ENCODE assay signal across 10 cellular contexts in genomic region chr9:127809002-127809561, GRCh38. TPM values are rescaled to one million over a fixed set of nuclear protein-coding genes. Genes with fewer than 3 reads are reported as not detected.
A peak's percentile ranks its signal among the peaks of the same experiment; 100 is the strongest.
DNase-seq lines count a peak whose midpoint lies in the region; ATAC-seq and TF ChIP-seq lines count a peak whose summit lies in the region.
"Had no signal": no experiment of that assay in that cellular context is flagged by ENCODE, and none has a peak within 500 bp of the region (broad histone marks: within the 10 kb centered on the region; RNA-seq: fewer than 3 reads in every experiment).

No MANE protein-coding gene starts in this region.

- ATAC-seq in Right ventricle myocardium inferior (no peak), HG02763 (IDR thresholded peaks at IDR 0.05; ENCODE audit: unreplicated experiment) (no peak)

- TF ChIP-seq CTCF in cardiac muscle cell (IDR thresholded peaks at IDR 0.05; ENCODE audit: low read depth, low read length) (no peak), right atrium auricular region (IDR thresholded peaks at IDR 0.05) (no peak), uterus (IDR thresholded peaks at IDR 0.05) (no peak)

- peaks cover 25% of the 10 kb centered on the region for H3K36me3 ChIP-seq in cardiac muscle cell
- H3K36me3 ChIP-seq in right atrium auricular region, result peaks cover 40% of the 10 kb centered on the region
- H3K36me3 ChIP-seq in uterus, result no peaks in the 10 kb centered on the region

- H3K9me3 ChIP-seq in cardiac muscle cell (ENCODE audit: low read depth) (no peaks in the 10 kb centered on the region), right atrium auricular region (no peaks in the 10 kb centered on the region), uterus (no peaks in the 10 kb centered on the region)

- intact Hi-C loops in Right ventricle myocardium inferior (cut with DNase I) (no loop called here), uterus (cut with DNase I; ENCODE audit: low total_unique reads) (no loop called here)

- H3K4me1 ChIP-seq in cardiac muscle cell (ENCODE audit: low read depth) (peaks cover 19% of the 10 kb centered on the region), right atrium auricular region (peaks cover 0 to 27% of the 10 kb centered on the region in 2 donors), uterus (peaks cover 0 to 8% of the 10 kb centered on the region in 2 donors)

- DNase-seq in cardiac muscle cell (ENCODE audit: low read depth in 1 of 2, low spot score in 1 of 2) (peak in 1 of 2 donors; percentile 43), Right ventricle myocardium inferior (ENCODE audit: missing footprints) (no peak), right atrium auricular region (ENCODE audit: low spot score) (no peak), uterus (no peak), NCI-H446 treated with DMSO at 0.1 percent for 48 hours (lab: John Stamatoyannopoulos, UW) (no peak)
- DNase-seq: GDM1; NCI-H187; stimulated activated CD8-positive, alpha-beta memory T cell treated with anti-CD3 and anti-CD28 coated beads, Interleukin-4, amount 100 ng/mL, for 48 hours; T-helper 1 cell had no signal

- H3K27me3 ChIP-seq in cardiac muscle cell (no peaks in the 10 kb centered on the region), right atrium auricular region (no peaks in the 10 kb centered on the region), uterus (no peaks in the 10 kb centered on the region)

- TF ChIP-seq POLR2A in uterus (IDR thresholded peaks at IDR 0.05), result no peak

- no peak overlapping the region for H3K4me3 ChIP-seq in cardiac muscle cell
- H3K4me3 ChIP-seq in right atrium auricular region, result peak overlapping the region in 1 of 2 donors; percentile 9
- H3K4me3 ChIP-seq in uterus, result no peak overlapping the region

- peak overlapping the region; percentile 61 for H3K27ac ChIP-seq in cardiac muscle cell
- H3K27ac ChIP-seq in right atrium auricular region, result peak overlapping the region; percentile 77 to 79
- H3K27ac ChIP-seq in uterus, result peak overlapping the region; percentile 12 to 35

RNA-seq across cellular contexts. Expression of gene FPGS, which starts 6.4 kb away (rescaled TPM):
- total RNA-seq in cardiac muscle cell (112 and 123 TPM in 2 replicates), Right ventricle myocardium inferior (30.2 TPM), right atrium auricular region (10 to 100 TPM; 43.9 to 47.0 TPM), uterus (100 to 1,000 TPM in 1 of 4 donors, 10 to 100 TPM in 3; 11.5 to 128 (median 46.6) TPM)
- 78.3 and 111 TPM in 2 replicates for polyA plus RNA-seq in cardiac muscle cell

RNA-seq across cellular contexts. Expression of gene CDK9, which starts 23.2 kb away (rescaled TPM):
- total RNA-seq in cardiac muscle cell (85.1 and 162 TPM in 2 replicates), Right ventricle myocardium inferior (49.9 TPM), right atrium auricular region (10 to 100 TPM; 37.2 to 53.3 TPM), uterus (100 to 1,000 TPM in 1 of 4 donors, 10 to 100 TPM in 3; 30.0 to 175 (median 77.4) TPM)
- 139 and 193 TPM in 2 replicates for polyA plus RNA-seq in cardiac muscle cell

RNA-seq across cellular contexts. Expression of gene SH2D3C, which starts 30.6 kb away (rescaled TPM):
- total RNA-seq in cardiac muscle cell (3.5 and 9.9 TPM in 2 replicates), Right ventricle myocardium inferior (21.3 TPM), right atrium auricular region (10 to 100 TPM; 11.5 to 16.5 TPM), uterus (10 to 100 TPM in 3 of 4 donors, 1 to 10 TPM in 1; 3.6 to 38.1 (median 19.8) TPM)
- 3.7 and 9.4 TPM in 2 replicates for polyA plus RNA-seq in cardiac muscle cell

RNA-seq across cellular contexts. Expression of gene ENG, which starts 45.4 kb away (rescaled TPM):
- total RNA-seq in cardiac muscle cell, result 6.9 and 15.8 TPM in 2 replicates
- 12.6 and 35.4 TPM in 2 replicates for polyA plus RNA-seq in cardiac muscle cell
- 131 TPM for total RNA-seq in Right ventricle myocardium inferior
- 100 to 1,000 TPM; 142 to 511 TPM for total RNA-seq in right atrium auricular region
- 100 to 1,000 TPM in 1 of 4 donors, 10 to 100 TPM in 3; 14.0 to 256 (median 50.3) TPM for total RNA-seq in uterus

Comparison
In these comparisons a context has a peak if more than half of its experiments do, and no peak if none do; other contexts are left out.
1. H3K27ac ChIP-seq: peak in every context shown above with its lines; median percentile 78 in right atrium auricular region; 61 in cardiac muscle cell; 24 in uterus.